In the genomic region with DNA sequence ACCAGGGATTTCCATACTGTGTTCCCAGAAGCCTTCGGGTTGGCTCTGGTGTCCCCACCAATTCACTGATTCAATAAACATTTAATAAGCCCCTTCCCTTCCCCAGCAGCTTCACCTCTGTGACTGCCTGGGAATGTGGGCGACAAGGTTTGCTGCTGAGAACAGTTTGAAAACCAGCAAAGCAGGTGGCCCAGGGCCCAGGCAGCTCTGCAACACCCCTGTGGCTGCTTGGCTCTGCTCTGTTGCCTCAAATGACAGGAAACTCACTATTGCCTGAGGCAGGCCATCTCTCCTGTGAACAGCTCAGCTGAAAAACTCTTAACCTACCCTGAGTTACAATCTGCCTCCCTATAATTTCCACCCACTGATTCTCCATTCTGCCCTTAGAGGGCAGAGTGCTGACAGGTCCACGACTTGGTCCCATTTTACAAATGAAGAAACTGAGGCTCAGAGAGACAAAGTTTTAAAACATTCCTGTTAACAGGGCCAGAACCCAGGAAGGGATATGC, we compare ENCODE assay signal across 10 cellular contexts. TPM values are rescaled to one million over a fixed set of nuclear protein-coding genes. Genes with fewer than 3 reads are reported as not detected.
DNase-seq lines count a peak whose midpoint lies in the region; ATAC-seq, FAIRE-seq and TF ChIP-seq lines count a peak whose summit lies in the region.
"Had no signal": no experiment of that assay in that cellular context is flagged by ENCODE, and none has a peak within 500 bp of the region (broad histone marks: within the 10 kb centered on the region; RNA-seq: fewer than 3 reads in every experiment).

No MANE protein-coding gene starts in this region.

- intact Hi-C loops in HepG2 (cut with micrococcal nuclease; ENCODE audit: unreplicated experiment), result no loop called here
- intact Hi-C loops in Caco-2 (cut with micrococcal nuclease; ENCODE audit: unreplicated experiment), result loop anchor here (2.0 kb wide), 1 partner anchor 65 kb away; no protein-coding TSS in a partner anchor

- H3K4me1 ChIP-seq in DOHH2 (ENCODE audit: control insufficient read depth, low read length) (peaks cover 59% of the 10 kb centered on the region), GM23248 (ENCODE audit: insufficient read depth) (peaks cover 37% of the 10 kb centered on the region), HepG2 (ENCODE audit: insufficient read depth, low read length) (no peaks in the 10 kb centered on the region), Caco-2 (no peaks in the 10 kb centered on the region)

- no peaks in the 10 kb centered on the region for H3K27me3 Mint-ChIP-seq in T-helper 1 cell treated with Interleukin-12 subunit alpha and Interleukin-12 subunit beta and Interleukin-4 antibody, amounts not matched to agents 30 μg/mL and 1 μg/mL, for 36 hours (ENCODE audit: low read depth)
- no peaks in the 10 kb centered on the region for H3K27me3 Mint-ChIP-seq in Caco-2 (ENCODE audit: insufficient read depth, unreplicated experiment)

- H3K4me1 Mint-ChIP-seq in T-helper 1 cell treated with Interleukin-12 subunit alpha and Interleukin-12 subunit beta and Interleukin-4 antibody, amounts not matched to agents 30 μg/mL and 1 μg/mL, for 36 hours (ENCODE audit: low read depth), result peaks cover 55% of the 10 kb centered on the region
- H3K4me1 Mint-ChIP-seq in Caco-2 (ENCODE audit: low read depth, unreplicated experiment), result no peaks in the 10 kb centered on the region

- no peak overlapping the region for H3K9ac ChIP-seq in GM23248
- no peak overlapping the region for H3K9ac ChIP-seq in HepG2 (ENCODE audit: insufficient read depth, low read depth, low read length)

- CTCF ChIA-PET in HepG2 (lab: Yijun Ruan, JAX; ENCODE audit: low intra/inter-chr PET ratio, low total read pairs), result no interaction called here
- CTCF ChIA-PET in Caco-2 (lab: Charles Lee), result interaction anchor here (0.7 to 1.6 kb wide), 3 partner anchors 8 to 84 kb away, joined by 3 to 4 read pairs (median 3); no protein-coding TSS in a partner anchor

- H2AFZ ChIP-seq in GM23248 (no peak overlapping the region), HepG2 (ENCODE audit: low read length) (no peak overlapping the region)

- ATAC-seq in HepG2, result no peak

- H3K4me2 ChIP-seq in DOHH2 (ENCODE audit: low read length) (peak overlapping the region; percentile 96), GM23248 (ENCODE audit: unreplicated experiment) (no peak overlapping the region), HepG2 (ENCODE audit: low read depth, low read length) (no peak overlapping the region)

- H4K20me1 ChIP-seq in DOHH2 (ENCODE audit: control insufficient read depth, insufficient read depth, low read depth, low read length), result peaks cover 4% of the 10 kb centered on the region
- H4K20me1 ChIP-seq in GM23248 (ENCODE audit: insufficient read depth), result no peaks in the 10 kb centered on the region
- no peaks in the 10 kb centered on the region for H4K20me1 ChIP-seq in HepG2 (ENCODE audit: insufficient read depth, low read length)

- H3K36me3 ChIP-seq in DOHH2 (ENCODE audit: control insufficient read depth, low read length), result peaks cover 84% of the 10 kb centered on the region
- H3K36me3 ChIP-seq in GM23248 (ENCODE audit: low read depth), result no peaks in the 10 kb centered on the region
- no peaks in the 10 kb centered on the region; a peak in 1 of 5 replicates for H3K36me3 ChIP-seq in HepG2 (replicated peaks in 1 of 2; ENCODE audit: control insufficient read depth in 1 of 2, insufficient read depth in 2 of 2, low read length in 2 of 2)
- peaks cover 3% of the 10 kb centered on the region; the same call in 1 of the 2 replicates for H3K36me3 ChIP-seq in Caco-2 (ENCODE audit: control insufficient read depth, insufficient read depth, low read length)

- H3K36me3 Mint-ChIP-seq in T-helper 1 cell treated with Interleukin-12 subunit alpha and Interleukin-12 subunit beta and Interleukin-4 antibody, amounts not matched to agents 30 μg/mL and 1 μg/mL, for 36 hours (ENCODE audit: low read depth), result peaks cover 23% of the 10 kb centered on the region
- H3K36me3 Mint-ChIP-seq in Caco-2 (ENCODE audit: insufficient read depth, unreplicated experiment), result peaks cover 35% of the 10 kb centered on the region

- peak overlapping the region; percentile 64 for H3K4me3 ChIP-seq in DOHH2 (ENCODE audit: low read length)
- H3K4me3 ChIP-seq in GM23248, result no peak overlapping the region
- H3K4me3 ChIP-seq in HepG2 (replicated peaks in 1 of 3; ENCODE audit: insufficient read depth in 1 of 3, low read depth in 2 of 3, low read length in 3 of 3), result no peak overlapping the region
- H3K4me3 ChIP-seq in Caco-2 (ENCODE audit: low read depth, low read length), result no peak overlapping the region

- no peak for TF ChIP-seq EP300 in HepG2 (IDR thresholded peaks at IDR 0.05; ENCODE audit: low read depth in 2 of 2, low read length in 2 of 2)
- TF ChIP-seq EP300 in HepG2 (CRISPR knock-in tag; IDR thresholded peaks at IDR 0.05; ENCODE audit: borderline replicate concordance), result no peak

- H3K27ac Mint-ChIP-seq in T-helper 1 cell treated with Interleukin-12 subunit alpha and Interleukin-12 subunit beta and Interleukin-4 antibody, amounts not matched to agents 30 μg/mL and 1 μg/mL, for 36 hours, result peak overlapping the region; percentile 78
- no peak overlapping the region for H3K27ac Mint-ChIP-seq in Caco-2 (ENCODE audit: unreplicated experiment)

- H3K9me2 ChIP-seq in DOHH2 (replicated peaks; ENCODE audit: control insufficient read depth, low read length) (no peaks in the 10 kb centered on the region), GM23248 (ENCODE audit: insufficient read depth) (no peaks in the 10 kb centered on the region)

- H3F3A ChIP-seq in DOHH2 (ENCODE audit: control insufficient read depth, insufficient read depth) (peaks cover 42% of the 10 kb centered on the region), GM23248 (ENCODE audit: insufficient read depth) (peaks cover 20% of the 10 kb centered on the region; the same call in 1 of the 2 replicates)

- H3K4me3 Mint-ChIP-seq in T-helper 1 cell treated with Interleukin-12 subunit alpha and Interleukin-12 subunit beta and Interleukin-4 antibody, amounts not matched to agents 30 μg/mL and 1 μg/mL, for 36 hours, result no peak overlapping the region
- no peak overlapping the region for H3K4me3 Mint-ChIP-seq in Caco-2 (ENCODE audit: unreplicated experiment)

- no peak for FAIRE-seq in HepG2 (lab: Jason Lieb, UNC)

- no peak for TF ChIP-seq RAD21 in HepG2 (CRISPR knock-in tag; IDR thresholded peaks at IDR 0.05)

- DNase-seq in GM23248 (peak; percentile 60), HepG2 (ENCODE audit: low spot score) (no peak), cortex of kidney (lab: John Stamatoyannopoulos, UW) (no peak), Caco-2 (no peak), nucleus accumbens (lab: John Stamatoyannopoulos, UW) (no peak), NCI-H2196 treated with DMSO at 0.1 percent for 48 hours (lab: John Stamatoyannopoulos, UW; ENCODE audit: unreplicated experiment) (no peak)
- DNase-seq: aorta, NCI-H774 had no signal

- POLR2A ChIA-PET in HepG2 (lab: Yijun Ruan, JAX) (no interaction called here), Caco-2 (lab: Charles Lee) (no interaction called here)

- peak overlapping the region; percentile 98 for H3K27ac ChIP-seq in DOHH2 (ENCODE audit: low read depth, low read length)
- no peak overlapping the region for H3K27ac ChIP-seq in GM23248
- no peak overlapping the region for H3K27ac ChIP-seq in HepG2 (ENCODE audit: extremely low read length, insufficient read depth, low read length)

- no peaks in the 10 kb centered on the region for H3K9me3 ChIP-seq in DOHH2 (ENCODE audit: control insufficient read depth, insufficient read depth, low read length)
- H3K9me3 ChIP-seq in GM23248 (ENCODE audit: low read depth), result no peaks in the 10 kb centered on the region
- H3K9me3 ChIP-seq in HepG2 (ENCODE audit: low read length), result no peaks in the 10 kb centered on the region
- no peaks in the 10 kb centered on the region for H3K9me3 ChIP-seq in Caco-2

- no peaks in the 10 kb centered on the region for H3K9me3 Mint-ChIP-seq in T-helper 1 cell treated with Interleukin-12 subunit alpha and Interleukin-12 subunit beta and Interleukin-4 antibody, amounts not matched to agents 30 μg/mL and 1 μg/mL, for 36 hours
- no peaks in the 10 kb centered on the region for H3K9me3 Mint-ChIP-seq in Caco-2 (ENCODE audit: unreplicated experiment)

- TF ChIP-seq CTCF in DOHH2 (IDR thresholded peaks at IDR 0.05; ENCODE audit: low read depth, low read length, poor library complexity, severe bottlenecking), result peak; percentile 80
- TF ChIP-seq CTCF in HepG2 (CRISPR knock-in tag; IDR thresholded peaks at IDR 0.05), result peak; percentile 25; the same call in 1 of the 2 replicates
- TF ChIP-seq CTCF in Caco-2 (IDR thresholded peaks at IDR 0.05; ENCODE audit: insufficient read depth in 1 of 2, low read depth in 1 of 2, low read length in 1 of 2, severe bottlenecking in 1 of 2, unreplicated experiment in 1 of 2), result no peak

- no TSS peak for BruUV-seq in HepG2 (replicated peaks; lab: Mats Ljungman, UMichigan)
- BruUV-seq in Caco-2 (replicated peaks; lab: Mats Ljungman, UMichigan), result no TSS peak

- H3K27me3 ChIP-seq in DOHH2 (ENCODE audit: control insufficient read depth, low read length), result no peaks in the 10 kb centered on the region
- no peaks in the 10 kb centered on the region for H3K27me3 ChIP-seq in GM23248 (replicated peaks; ENCODE audit: insufficient read depth)
- H3K27me3 ChIP-seq in HepG2 (ENCODE audit: control insufficient read depth in 1 of 2, insufficient read depth in 2 of 2, low read length in 2 of 2), result no peaks in the 10 kb centered on the region
- H3K27me3 ChIP-seq in Caco-2 (replicated peaks; ENCODE audit: control insufficient read depth, insufficient read depth, low read length), result no peaks in the 10 kb centered on the region

- in situ Hi-C loops in GM23248 (cut with MboI) (no loop called here), HepG2 (cut with HindIII; ENCODE audit: extremely low pct_ligation_motif_present, low pct_unique_long_range_greater_than_20kb) (no loop called here)

- H3K79me2 ChIP-seq in DOHH2 (ENCODE audit: control insufficient read depth, low read length) (peaks cover 58% of the 10 kb centered on the region), GM23248 (ENCODE audit: insufficient read depth) (no peaks in the 10 kb centered on the region), HepG2 (ENCODE audit: insufficient read depth, low read length) (no peaks in the 10 kb centered on the region)

- TF ChIP-seq POLR2A in HepG2 (IDR thresholded peaks at IDR 0.05; ENCODE audit: insufficient read depth in 1 of 2, low read depth in 2 of 2, low read length in 2 of 2), result no peak

- 91 to 92% methylated on average over 3 of the region's 3 CpGs for WGBS in GM23248 (ENCODE audit: low coverage in 1 of 2, low lambda C conversion rate in 2 of 2, missing lambda C conversion rate in 2 of 2), 2 experiments
- WGBS in HepG2 (ENCODE audit: low lambda C conversion rate), result 86% methylated on average over 3 of the region's 3 CpGs

RNA-seq across cellular contexts. Expression of a gene that starts 10.5 kb away (rescaled TPM):
- 0.54 and 0.89 TPM in 2 replicates for total RNA-seq in GM23248 (2014; rRNA removed; shearing (Covaris generic))
- polyA plus RNA-seq in GM23248 (2016; fragmentation: Nextera tagmentation; extraction: Ambion mirVana) (0.30 and 0.64 TPM in 2 replicates), HepG2 (2011; rRNA removed) (5.0 and 7.3 TPM in 2 replicates)
- total RNA-seq in HepG2 (2016; rRNA removed; fragmentation: Illumina TruSeq; extraction: Trizol) (3.3 and 4.0 TPM in 2 replicates), Caco-2 (2022) (4.0 and 4.9 TPM in 2 replicates)
- total RNA-seq in HepG2 (2016; cell fraction: cytosol; rRNA removed; fragmentation: Illumina TruSeq; extraction: Trizol; ENCODE audit: low read depth), result 1.3 and 1.5 TPM in 2 replicates
- 3.1 and 3.5 TPM in 2 replicates for total RNA-seq in HepG2 (2016; cell fraction: insoluble cytoplasmic fraction; rRNA removed; fragmentation: Illumina TruSeq; extraction: Trizol)
- total RNA-seq in HepG2 (2016; cell fraction: membrane; rRNA removed; fragmentation: Illumina TruSeq; extraction: Trizol), result 2.9 and 5.0 TPM in 2 replicates
- total RNA-seq in HepG2 (2016; cell fraction: nucleus; rRNA removed; fragmentation: Illumina TruSeq; extraction: Trizol), result 2.4 TPM in 2 replicates
- 4.4 and 5.8 TPM in 2 replicates for polyA plus RNA-seq in HepG2 (2011; cell fraction: cytosol; rRNA removed)
- 15.5 and 20.4 TPM in 2 replicates for polyA plus RNA-seq in HepG2 (2011; cell fraction: nucleus; rRNA removed)
- 7.5 and 9.0 TPM in 2 replicates for polyA plus RNA-seq in HepG2 (2012)
- 1.3 and 1.7 TPM in 2 replicates for polyA plus RNA-seq in HepG2 (2016; cell fraction: cytosol; fragmentation: Illumina TruSeq; extraction: Trizol; ENCODE audit: low read depth)
- 3.1 and 3.9 TPM in 2 replicates for polyA plus RNA-seq in HepG2 (2016; cell fraction: insoluble cytoplasmic fraction; fragmentation: Illumina TruSeq; extraction: Trizol; ENCODE audit: low read depth)
- polyA plus RNA-seq in HepG2 (2016; cell fraction: membrane; fragmentation: Illumina TruSeq; extraction: Trizol; ENCODE audit: low read depth), result 2.3 and 3.2 TPM in 2 replicates
- polyA plus RNA-seq in HepG2 (2016; cell fraction: nucleus; fragmentation: Illumina TruSeq; extraction: Trizol; ENCODE audit: insufficient read depth, low read depth), result 4.1 and 4.2 TPM in 2 replicates
- 3.1 and 18.4 TPM in 2 replicates for polyA minus RNA-seq in HepG2 (2011; rRNA and poly(A)+ RNA removed; ENCODE audit: low replicate concordance)
- polyA minus RNA-seq in HepG2 (2011; cell fraction: cytosol; rRNA and poly(A)+ RNA removed), result 1.4 and 2.7 TPM in 2 replicates
- 4.9 and 7.1 TPM in 2 replicates for polyA minus RNA-seq in HepG2 (2011; cell fraction: nucleus; rRNA and poly(A)+ RNA removed)

RNA-seq across cellular contexts. Expression of a gene that starts 57.3 kb away (rescaled TPM):
- total RNA-seq in GM23248 (2014; rRNA removed; shearing (Covaris generic)), result not detected in 2 replicates
- polyA plus RNA-seq in GM23248 (2016; fragmentation: Nextera tagmentation; extraction: Ambion mirVana) (not detected in 2 replicates), HepG2 (2011; rRNA removed) (0.38 and 0.59 TPM in 2 replicates)
- total RNA-seq in HepG2 (2016; rRNA removed; fragmentation: Illumina TruSeq; extraction: Trizol) (0.60 and 1.2 TPM in 2 replicates), Caco-2 (2022) (5.6 and 6.7 TPM in 2 replicates)
- 0.53 and 0.61 TPM in 2 replicates for total RNA-seq in HepG2 (2016; cell fraction: cytosol; rRNA removed; fragmentation: Illumina TruSeq; extraction: Trizol; ENCODE audit: low read depth)
- total RNA-seq in HepG2 (2016; cell fraction: insoluble cytoplasmic fraction; rRNA removed; fragmentation: Illumina TruSeq; extraction: Trizol), result 0.43 and 0.89 TPM in 2 replicates
- 0.90 and 0.96 TPM in 2 replicates for total RNA-seq in HepG2 (2016; cell fraction: membrane; rRNA removed; fragmentation: Illumina TruSeq; extraction: Trizol)
- total RNA-seq in HepG2 (2016; cell fraction: nucleus; rRNA removed; fragmentation: Illumina TruSeq; extraction: Trizol), result 1.0 and 1.1 TPM in 2 replicates
- 0.24 and 0.28 TPM in 2 replicates for polyA plus RNA-seq in HepG2 (2011; cell fraction: cytosol; rRNA removed)
- 0.84 and 1.1 TPM in 2 replicates for polyA plus RNA-seq in HepG2 (2011; cell fraction: nucleus; rRNA removed)
- 0.49 and 1.2 TPM in 2 replicates for polyA plus RNA-seq in HepG2 (2012)
- polyA plus RNA-seq in HepG2 (2016; cell fraction: cytosol; fragmentation: Illumina TruSeq; extraction: Trizol; ENCODE audit: low read depth), result 0.42 and 0.53 TPM in 2 replicates
- polyA plus RNA-seq in HepG2 (2016; cell fraction: insoluble cytoplasmic fraction; fragmentation: Illumina TruSeq; extraction: Trizol; ENCODE audit: low read depth), result 0.80 and 0.84 TPM in 2 replicates
- polyA plus RNA-seq in HepG2 (2016; cell fraction: membrane; fragmentation: Illumina TruSeq; extraction: Trizol; ENCODE audit: low read depth), result 0.63 and 0.65 TPM in 2 replicates
- 1.5 and 1.6 TPM in 2 replicates for polyA plus RNA-seq in HepG2 (2016; cell fraction: nucleus; fragmentation: Illumina TruSeq; extraction: Trizol; ENCODE audit: insufficient read depth, low read depth)
- polyA minus RNA-seq in HepG2 (2011; rRNA and poly(A)+ RNA removed; ENCODE audit: low replicate concordance), result 0.05 and 0.22 TPM in 2 replicates
- not detected in 2 replicates for polyA minus RNA-seq in HepG2 (2011; cell fraction: cytosol; rRNA and poly(A)+ RNA removed)
- 0.77 and 0.99 TPM in 2 replicates for polyA minus RNA-seq in HepG2 (2011; cell fraction: nucleus; rRNA and poly(A)+ RNA removed)

Comparison
In these comparisons a context has a peak if more than half of its experiments do, and no peak if none do; other contexts are left out.
1. CTCF ChIP-seq: peak in DOHH2 (single experiment) and HepG2 (single experiment); none in Caco-2 (0 of 2).